16 cellular contexts compared by ENCODE assay signal in the genomic region with DNA sequence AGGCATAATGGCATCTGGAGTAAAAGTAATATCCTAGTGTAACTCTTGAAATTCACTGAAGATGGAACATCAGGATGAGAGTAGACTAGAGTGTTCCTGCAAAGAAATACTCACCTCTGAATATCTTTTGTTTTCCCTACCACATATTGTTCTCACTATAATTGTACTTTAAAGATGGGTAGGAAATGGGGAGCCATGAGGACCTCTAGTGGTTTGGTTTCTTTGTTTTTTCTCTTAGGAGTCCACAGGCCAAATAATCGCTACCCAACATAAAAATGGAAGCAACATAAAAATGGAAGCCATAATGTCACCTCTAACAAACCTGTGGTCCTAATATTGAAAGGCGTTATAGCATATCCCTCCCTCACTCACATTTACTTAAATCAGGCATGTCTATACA.
DNase-seq lines count a peak whose midpoint lies in the region; ATAC-seq and TF ChIP-seq lines count a peak whose summit lies in the region.
"Had no signal": no experiment of that assay in that cellular context is flagged by ENCODE, and none has a peak within 500 bp of the region (broad histone marks: within the 10 kb centered on the region; RNA-seq: fewer than 3 reads in every experiment).

No MANE protein-coding gene starts in this region.

- no peak overlapping the region for H3K4me3 ChIP-seq in HAP-1
- H3K4me3 ChIP-seq in OCI-LY7 (ENCODE audit: low read depth, low read length, poor library complexity, severe bottlenecking), result no peak overlapping the region
- H3K4me3 ChIP-seq in sigmoid colon, result no peak overlapping the region
- H3K4me3 ChIP-seq: thoracic aorta had no signal

- H3K36me3 Mint-ChIP-seq in endothelial cell (ENCODE audit: low read depth, unreplicated experiment), result no peaks in the 10 kb centered on the region
- H3K36me3 Mint-ChIP-seq: mesothelial cell of epicardium had no signal

- H3K36me3 ChIP-seq in HAP-1 (replicated peaks) (no peaks in the 10 kb centered on the region), OCI-LY7 (ENCODE audit: insufficient read depth, low read length) (no peaks in the 10 kb centered on the region), sigmoid colon (no peaks in the 10 kb centered on the region)
- H3K36me3 ChIP-seq: neutrophil, thoracic aorta had no signal

- H3K79me2 ChIP-seq in OCI-LY7 (ENCODE audit: insufficient read depth, low read depth, low read length), result no peaks in the 10 kb centered on the region

- H3K27ac ChIP-seq in C4-2B (no peak overlapping the region), OCI-LY7 (ENCODE audit: low read depth, low read length, poor library complexity, severe bottlenecking) (no peak overlapping the region), sigmoid colon (no peak overlapping the region)
- H3K27ac ChIP-seq: neutrophil, thoracic aorta had no signal

- WGBS in sigmoid colon, 2 donors, result 91 to 92% methylated on average over 2 of the region's 2 CpGs

- H3K9me3 Mint-ChIP-seq in endothelial cell (ENCODE audit: unreplicated experiment), result no peaks in the 10 kb centered on the region

- H3K9me2 ChIP-seq in OCI-LY7 (ENCODE audit: insufficient read depth, low read length), result no peaks in the 10 kb centered on the region

- ATAC-seq in GM18520 (IDR thresholded peaks at IDR 0.05; ENCODE audit: unreplicated experiment), result no peak
- ATAC-seq: HepG2 had no signal

- H3K27ac Mint-ChIP-seq in endothelial cell (ENCODE audit: unreplicated experiment), result no peak overlapping the region
- H3K27ac Mint-ChIP-seq: mesothelial cell of epicardium had no signal

- no peak overlapping the region for H2AFZ ChIP-seq in OCI-LY7 (ENCODE audit: low read length)

- H3K9me3 ChIP-seq in HAP-1 (no peaks in the 10 kb centered on the region), OCI-LY7 (ENCODE audit: low read length) (no peaks in the 10 kb centered on the region), sigmoid colon (no peaks in the 10 kb centered on the region)
- H3K9me3 ChIP-seq: neutrophil, thoracic aorta had no signal

- H3K4me1 ChIP-seq in HAP-1, result peaks cover 12% of the 10 kb centered on the region
- no peaks in the 10 kb centered on the region for H3K4me1 ChIP-seq in OCI-LY7 (ENCODE audit: insufficient read depth, low read length, poor library complexity, severe bottlenecking)
- H3K4me1 ChIP-seq in sigmoid colon, result no peaks in the 10 kb centered on the region

- no peaks in the 10 kb centered on the region for H4K20me1 ChIP-seq in OCI-LY7 (ENCODE audit: insufficient read depth, low read length)

- H3K4me3 Mint-ChIP-seq in endothelial cell (ENCODE audit: unreplicated experiment), result no peak overlapping the region
- H3K4me3 Mint-ChIP-seq: mesothelial cell of epicardium had no signal

- TF ChIP-seq POLR2A in sigmoid colon (IDR thresholded peaks at IDR 0.05), result no peak

- intact Hi-C loops in OCI-LY7 (cut with micrococcal nuclease; ENCODE audit: unreplicated experiment) (no loop called here), sigmoid colon (cut with DNase I) (no loop called here), posterior cingulate gyrus (cut with DNase I) (no loop called here)

- in situ Hi-C loops in HAP-1 (cut with MboI; ENCODE audit: low sequenced_read_pairs), result no loop called here

- H3K4me2 ChIP-seq in OCI-LY7 (ENCODE audit: low read length), result no peak overlapping the region

- no peaks in the 10 kb centered on the region for H3K27me3 ChIP-seq in HAP-1 (ENCODE audit: low read depth)
- no peaks in the 10 kb centered on the region for H3K27me3 ChIP-seq in sigmoid colon
- H3K27me3 ChIP-seq: neutrophil had no signal

- no peak for TF ChIP-seq EP300 in sigmoid colon (IDR thresholded peaks at IDR 0.05)

- TF ChIP-seq CTCF in C4-2B (conservative IDR thresholded peaks at IDR 0.05), result peak; percentile 40
- peak; percentile 42; the same call in 1 of the 2 replicates for TF ChIP-seq CTCF in OCI-LY7 (conservative IDR thresholded peaks at IDR 0.05; ENCODE audit: low read length)
- no peak for TF ChIP-seq CTCF in endothelial cell (IDR thresholded peaks at IDR 0.05; ENCODE audit: unreplicated experiment)
- TF ChIP-seq CTCF in sigmoid colon (IDR thresholded peaks at IDR 0.05), result no peak

- POLR2A ChIA-PET in OCI-LY7 (lab: Charles Lee), result interaction anchor here (0.7 kb wide), 1 partner anchor 331 kb away, joined by 3 read pairs; no protein-coding TSS in a partner anchor

- no TSS peak for BruUV-seq in OCI-LY7 (replicated peaks; lab: Mats Ljungman, UMichigan)

- H3K27me3 Mint-ChIP-seq in endothelial cell (ENCODE audit: unreplicated experiment), result no peaks in the 10 kb centered on the region

- CTCF ChIA-PET in OCI-LY7 (lab: Charles Lee; ENCODE audit: unreplicated experiment), result no interaction called here

- peaks cover 4% of the 10 kb centered on the region for H3K4me1 Mint-ChIP-seq in endothelial cell (ENCODE audit: unreplicated experiment)
- H3K4me1 Mint-ChIP-seq: mesothelial cell of epicardium had no signal

- DNase-seq in HAP-1 (ENCODE audit: low spot score in 2 of 2) (peak; percentile 10 to 34), OCI-LY7 (ENCODE audit: low spot score) (no peak), endothelial cell (ENCODE audit: low spot score) (peak; percentile 6), sigmoid colon (no peak), SIG-M5 (lab: John Stamatoyannopoulos, UW) (no peak), posterior cingulate gyrus (no peak)
- DNase-seq: activated CD4-positive, CD25-positive, alpha-beta regulatory T cell treated with anti-CD3 and anti-CD28 coated beads, Interleukin-2, amount 50 U/mL, for 72 hours; activated gamma-delta T cell; aorta; stimulated activated CD4-positive, alpha-beta T cell treated with anti-CD3 and anti-CD28 coated beads, Interleukin-4, amount 100 ng/mL, for 1 hour had no signal

Comparison
In these comparisons a context has a peak if more than half of its experiments do, and no peak if none do; other contexts are left out.
1. CTCF ChIP-seq: peak in C4-2B (single experiment) and OCI-LY7 (single experiment); none in endothelial cell (single experiment) and sigmoid colon (0 of 4).
2. DNase-seq: peak in HAP-1 (2 of 2) and endothelial cell (single experiment); none in OCI-LY7 (single experiment), sigmoid colon (single experiment), SIG-M5 (single experiment) and posterior cingulate gyrus (0 of 10).